In genomic region chr6:4351857-4352669, GRCh38 we compare ENCODE assay signal across 8 cellular contexts.
DNase-seq lines count a peak whose midpoint lies in the region; ATAC-seq, FAIRE-seq and TF ChIP-seq lines count a peak whose summit lies in the region.

No MANE protein-coding gene starts in this region.

- H3K36me3 ChIP-seq in HUES48 (ENCODE audit: control insufficient read depth, insufficient read depth, low read length) (no peaks in the 10 kb centered on the region), bronchial epithelial cell (ENCODE audit: control insufficient read depth, insufficient read depth, low read length) (no peaks in the 10 kb centered on the region)

- DNase-seq in bronchial epithelial cell (ENCODE audit: low read depth): peak; percentile 85
- peak; percentile 82 for DNase-seq in kidney tubule cell (ENCODE audit: low spot score)
- DNase-seq in substantia nigra (lab: John Stamatoyannopoulos, UW): peak in 38 of 49 donors; percentile 8 to 82 (median 41)
- DNase-seq in NCI-H1048 (lab: John Stamatoyannopoulos, UW): no peak
- no peak for DNase-seq in NCI-H2227 (lab: John Stamatoyannopoulos, UW; ENCODE audit: unreplicated experiment)
- DNase-seq in NCI-H82 (lab: John Stamatoyannopoulos, UW): no peak

- no peak overlapping the region for H3K4me3 ChIP-seq in HUES48 (ENCODE audit: low read depth, low read length)
- peak overlapping the region; percentile 19 for H3K4me3 ChIP-seq in bronchial epithelial cell (ENCODE audit: low read depth, low read length)

- H3K9me3 ChIP-seq in HUES48 (ENCODE audit: control insufficient read depth, insufficient read depth, low read length): no peaks in the 10 kb centered on the region

- TF ChIP-seq CTCF in bronchial epithelial cell (IDR thresholded peaks at IDR 0.05; ENCODE audit: insufficient read depth, low read length, severe bottlenecking): no peak

- FAIRE-seq in bronchial epithelial cell (lab: Jason Lieb, UNC): peak; percentile 87

- no peaks in the 10 kb centered on the region for H3K27me3 ChIP-seq in HUES48 (ENCODE audit: control insufficient read depth, insufficient read depth, low read length)
- H3K27me3 ChIP-seq in bronchial epithelial cell (ENCODE audit: control insufficient read depth, insufficient read depth, low read length): no peaks in the 10 kb centered on the region

- ATAC-seq in GM18907 (IDR thresholded peaks at IDR 0.05; ENCODE audit: unreplicated experiment): no peak

- no peak overlapping the region for H3K9ac ChIP-seq in HUES48 (ENCODE audit: low read depth, low read length)

- H3K27ac ChIP-seq in HUES48 (ENCODE audit: low read depth, low read length): peak overlapping the region; percentile 15
- H3K27ac ChIP-seq in substantia nigra (ENCODE audit: low read depth, low read length, poor library complexity, severe bottlenecking): peak overlapping the region; percentile 58

- no peaks in the 10 kb centered on the region for H3K4me1 ChIP-seq in HUES48 (ENCODE audit: control insufficient read depth, insufficient read depth, low read length)

Comparison
In these comparisons a context has a peak if more than half of its experiments do, and no peak if none do; other contexts are left out.
1. DNase-seq: peak in bronchial epithelial cell (single experiment), kidney tubule cell (single experiment) and substantia nigra (38 of 49); none in NCI-H1048 (single experiment), NCI-H2227 (single experiment) and NCI-H82 (single experiment).